16 cellular contexts compared by ENCODE assay signal in genomic region chr5:133635051-133635450, GRCh38. TPM values are rescaled to one million over a fixed set of nuclear protein-coding genes. Genes with fewer than 3 reads are reported as not detected.
DNase-seq lines count a peak whose midpoint lies in the region; ATAC-seq and TF ChIP-seq lines count a peak whose summit lies in the region.
"Had no signal": no experiment of that assay in that cellular context is flagged by ENCODE, and none has a peak within 500 bp of the region (broad histone marks: within the 10 kb centered on the region; RNA-seq: fewer than 3 reads in every experiment).

No MANE protein-coding gene starts in this region.

- H3K4me2 ChIP-seq in mammary epithelial cell (ENCODE audit: insufficient read depth, low read depth, low read length) (no peak overlapping the region), mesendoderm (ENCODE audit: low read length) (no peak overlapping the region)

- H4K5ac ChIP-seq in mesendoderm (ENCODE audit: low read length) = no peak overlapping the region

- H3K79me1 ChIP-seq in mesendoderm (ENCODE audit: low read length) = no peaks in the 10 kb centered on the region

- no peaks in the 10 kb centered on the region for H3K79me2 ChIP-seq in mammary epithelial cell (ENCODE audit: insufficient read depth, low read length)
- no peaks in the 10 kb centered on the region for H3K79me2 ChIP-seq in mesendoderm (ENCODE audit: control insufficient read depth, insufficient read depth, low read length)

- WGBS in mammary epithelial cell (ENCODE audit: low coverage, missing lambda C conversion rate) = 36% methylated on average over 1 of the region's 1 CpG
- WGBS in mesendoderm (ENCODE audit: extremely low coverage, insufficient coverage, low lambda C conversion rate) = no CpG with 5 or more reads among the region's 1 CpG

- ATAC-seq in GM19328 (IDR thresholded peaks at IDR 0.05; ENCODE audit: unreplicated experiment) = no peak
- no peak for ATAC-seq in GM19452 (IDR thresholded peaks at IDR 0.05; ENCODE audit: unreplicated experiment)
- ATAC-seq: left cardiac atrium; naive thymus-derived CD4-positive, alpha-beta T cell had no signal

- H4K20me1 ChIP-seq in mammary epithelial cell (ENCODE audit: insufficient read depth, low read length) = no peaks in the 10 kb centered on the region

- intact Hi-C loops in mammary epithelial cell (cut with micrococcal nuclease) (no loop called here), Caco-2 (cut with micrococcal nuclease; ENCODE audit: unreplicated experiment) (no loop called here)

- H3K27ac Mint-ChIP-seq in Caco-2 (ENCODE audit: unreplicated experiment) = no peak overlapping the region
- H3K27ac Mint-ChIP-seq: CD4-positive, alpha-beta memory T cell; naive thymus-derived CD4-positive, alpha-beta T cell had no signal

- H4K8ac ChIP-seq in mesendoderm (ENCODE audit: low read depth, low read length) = no peak overlapping the region

- dilution Hi-C loops in mammary epithelial cell (cut with HindIII; ENCODE audit: low sequenced_read_pairs) = no loop called here

- H2AK5ac ChIP-seq in mesendoderm (ENCODE audit: low read length) = no peak overlapping the region

- H3K4ac ChIP-seq in mesendoderm (ENCODE audit: low read depth, low read length) = no peak overlapping the region

- TF ChIP-seq CTCF in mammary epithelial cell (conservative IDR thresholded peaks at IDR 0.05 in 1 of 2, IDR thresholded peaks at IDR 0.05 in 1 of 2; ENCODE audit: extremely low read depth in 1 of 2, insufficient read depth in 1 of 2, low read depth in 1 of 2, low read length in 2 of 2) (no peak), Caco-2 (IDR thresholded peaks at IDR 0.05; ENCODE audit: insufficient read depth in 1 of 2, low read depth in 1 of 2, low read length in 1 of 2, severe bottlenecking in 1 of 2, unreplicated experiment in 1 of 2) (no peak)

- H3K36me3 Mint-ChIP-seq in Caco-2 (ENCODE audit: insufficient read depth, unreplicated experiment) = no peaks in the 10 kb centered on the region
- H3K36me3 Mint-ChIP-seq: CD4-positive, alpha-beta memory T cell had no signal

- no peak overlapping the region for H2AFZ ChIP-seq in mammary epithelial cell (ENCODE audit: low read depth, low read length)

- no peaks in the 10 kb centered on the region for H3K4me1 ChIP-seq in mammary epithelial cell (ENCODE audit: insufficient read depth, low read length)
- H3K4me1 ChIP-seq in mesendoderm (ENCODE audit: control insufficient read depth, low read depth, low read length) = no peaks in the 10 kb centered on the region
- H3K4me1 ChIP-seq in Caco-2 = no peaks in the 10 kb centered on the region
- H3K4me1 ChIP-seq: right atrium auricular region, suprapubic skin had no signal

- H3K9me3 ChIP-seq in mammary epithelial cell (replicated peaks; ENCODE audit: insufficient read depth, low read length) = no peaks in the 10 kb centered on the region
- no peaks in the 10 kb centered on the region for H3K9me3 ChIP-seq in Caco-2
- H3K9me3 ChIP-seq: right atrium auricular region, suprapubic skin had no signal

- no peak overlapping the region for H2BK120ac ChIP-seq in mesendoderm (ENCODE audit: low read depth, low read length)

- CTCF ChIA-PET in mammary epithelial cell (lab: Charles Lee; ENCODE audit: low non-redundant PET) = no interaction called here
- CTCF ChIA-PET in Caco-2 (lab: Charles Lee) = no interaction called here

- H3K36me3 ChIP-seq in mammary epithelial cell (ENCODE audit: insufficient read depth, low read length) (no peaks in the 10 kb centered on the region), mesendoderm (ENCODE audit: control insufficient read depth, insufficient read depth, low read length) (no peaks in the 10 kb centered on the region), Caco-2 (ENCODE audit: control insufficient read depth, insufficient read depth, low read length) (no peaks in the 10 kb centered on the region)
- H3K36me3 ChIP-seq: right atrium auricular region, suprapubic skin had no signal

- in situ Hi-C loops in mammary epithelial cell (cut with MboI; ENCODE audit: low sequenced_read_pairs in 2 of 2) (no loop called here), KBM-7 (cut with MboI; ENCODE audit: low pct_unique_long_range_greater_than_20kb, low sequenced_read_pairs) (no loop called here)

- no peaks in the 10 kb centered on the region for H3K4me1 Mint-ChIP-seq in Caco-2 (ENCODE audit: low read depth, unreplicated experiment)
- H3K4me1 Mint-ChIP-seq: CD4-positive, alpha-beta memory T cell; naive thymus-derived CD4-positive, alpha-beta T cell had no signal

- H3K56ac ChIP-seq in mesendoderm (ENCODE audit: low read length) = no peak overlapping the region

- BruUV-seq in mammary epithelial cell (replicated peaks; lab: Mats Ljungman, UMichigan) (no TSS peak), Caco-2 (replicated peaks; lab: Mats Ljungman, UMichigan) (no TSS peak)

- POLR2A ChIA-PET in Caco-2 (lab: Charles Lee) = no interaction called here

- H3K4me3 Mint-ChIP-seq in Caco-2 (ENCODE audit: unreplicated experiment) = no peak overlapping the region
- H3K4me3 Mint-ChIP-seq: CD4-positive, alpha-beta memory T cell; naive thymus-derived CD4-positive, alpha-beta T cell had no signal

- DNase-seq in Daoy (ENCODE audit: low read depth) (peak; percentile 81), LoVo (ENCODE audit: low spot score) (peak; percentile 6), mammary epithelial cell (peak; percentile 71), mesendoderm (peak; percentile 77), KBM-7 (no peak), Caco-2 (no peak)
- DNase-seq: activated CD4-positive, alpha-beta T cell treated with anti-CD3 and anti-CD28 coated beads, Interleukin-2, amount 50 U/mL, for 48 hours; activated effector memory CD4-positive, alpha-beta T cell treated with anti-CD3 and anti-CD28 coated beads, Interleukin-2, amount 50 U/mL, for 16 hours; CD4-positive, alpha-beta memory T cell; left cardiac atrium; naive thymus-derived CD4-positive, alpha-beta T cell; T-helper 9 cell had no signal

- no peaks in the 10 kb centered on the region for H3K9me3 Mint-ChIP-seq in Caco-2 (ENCODE audit: unreplicated experiment)

- H2BK15ac ChIP-seq in mesendoderm (replicated peaks; ENCODE audit: low read depth) = no peak overlapping the region

- peaks cover 7% of the 10 kb centered on the region for H3K27me3 Mint-ChIP-seq in Caco-2 (ENCODE audit: insufficient read depth, unreplicated experiment)

- H2BK5ac ChIP-seq in mesendoderm (ENCODE audit: low read length) = no peak overlapping the region

- H3K9ac ChIP-seq in mammary epithelial cell (ENCODE audit: insufficient read depth, low read length) (no peak overlapping the region), mesendoderm (ENCODE audit: low read length) (no peak overlapping the region)

- H3K27me3 ChIP-seq in mammary epithelial cell (ENCODE audit: insufficient read depth, low read length) = peaks cover 2% of the 10 kb centered on the region
- no peaks in the 10 kb centered on the region for H3K27me3 ChIP-seq in mesendoderm (ENCODE audit: insufficient read depth, low read length, poor library complexity)
- 0 out of 2 replicates have a peak, but pooled peaks cover 2% of the 10 kb centered on the region for H3K27me3 ChIP-seq in Caco-2 (replicated peaks; ENCODE audit: control insufficient read depth, insufficient read depth, low read length)
- H3K27me3 ChIP-seq: right atrium auricular region had no signal

- H3K23ac ChIP-seq in mesendoderm (ENCODE audit: low read length) = no peak overlapping the region

- H3K27ac ChIP-seq in mammary epithelial cell (ENCODE audit: insufficient read depth, low read depth, low read length) (no peak overlapping the region), mesendoderm (ENCODE audit: low read depth, low read length) (no peak overlapping the region)
- H3K27ac ChIP-seq: right atrium auricular region, suprapubic skin had no signal

- H3K4me3 ChIP-seq in mammary epithelial cell (replicated peaks in 1 of 3; ENCODE audit: insufficient read depth in 1 of 3, low read depth in 2 of 3, low read length in 3 of 3) (no peak overlapping the region), mesendoderm (ENCODE audit: low read length) (no peak overlapping the region), Caco-2 (ENCODE audit: low read depth, low read length) (no peak overlapping the region)
- H3K4me3 ChIP-seq: right atrium auricular region, suprapubic skin had no signal

- H3K18ac ChIP-seq in mesendoderm (ENCODE audit: low read length) = no peak overlapping the region

RNA-seq across cellular contexts. Expression of gene FSTL4, which starts 22.7 kb away (rescaled TPM):
- 0.09 and 0.11 TPM in 2 replicates for total RNA-seq in Daoy (2014; rRNA removed; shearing (Covaris generic))
- 1 to 10 TPM; 1.1 to 3.7 TPM for total RNA-seq in mammary epithelial cell
- 1.4 TPM for polyA plus RNA-seq in mammary epithelial cell
- not detected for polyA minus RNA-seq in mammary epithelial cell
- 1.9 TPM for polyA plus RNA-seq in mesendoderm (2013, experiment 1 of 2)
- polyA plus RNA-seq in mesendoderm (2013, experiment 2 of 2) = 1.9 TPM
- total RNA-seq in Caco-2 (2022) = 2.5 and 2.7 TPM in 2 replicates
- total RNA-seq: CD4-positive, alpha-beta memory T cell; right atrium auricular region had no signal
- polyA plus RNA-seq: CD4-positive, alpha-beta memory T cell; naive thymus-derived CD4-positive, alpha-beta T cell had no signal

Comparison
In these comparisons a context has a peak if more than half of its experiments do, and no peak if none do; other contexts are left out.
1. DNase-seq: peak in Daoy (single experiment), LoVo (single experiment), mammary epithelial cell (single experiment) and mesendoderm (single experiment); none in KBM-7 (single experiment) and Caco-2 (0 of 2).